In genomic region chr6:131657630-131658111, GRCh38 we compare ENCODE assay signal across 1 cellular context.
TF ChIP-seq lines count a peak whose summit lies in the region.

No MANE protein-coding gene starts in this region.

TF ChIP-seq in K562, 482 proteins besides CTCF, POLR2A, EP300 and RAD21 (continues in another document):
- TF ChIP-seq ATF7 (IDR thresholded peaks at IDR 0.05) (no peak), BCL6 (CRISPR knock-in tag; IDR thresholded peaks at IDR 0.05) (no peak), ZNF232 (CRISPR knock-in tag; IDR thresholded peaks at IDR 0.05) (no peak), HDAC6 (IDR thresholded peaks at IDR 0.05; ENCODE audit: low read depth, low read length) (no peak), ZBTB40 (IDR thresholded peaks at IDR 0.05) (no peak), ZBTB40 (CRISPR knock-in tag; IDR thresholded peaks at IDR 0.05) (no peak), SRSF7 (optimal IDR thresholded peaks at IDR 0.05; ENCODE audit: low read depth, low read length) (no peak), ATF6 (CRISPR knock-in tag; IDR thresholded peaks at IDR 0.05) (no peak), ZNF511 (CRISPR knock-in tag; IDR thresholded peaks at IDR 0.05) (no peak), NEUROD1 (IDR thresholded peaks at IDR 0.05; ENCODE audit: borderline replicate concordance, low read depth, low read length, partially characterized antibody) (no peak), E2F8 (IDR thresholded peaks at IDR 0.05; ENCODE audit: low read depth, partially characterized antibody) (no peak), GABPB2 (CRISPR knock-in tag; conservative IDR thresholded peaks at IDR 0.05) (no peak), AFF4 (CRISPR knock-in tag; IDR thresholded peaks at IDR 0.05) (no peak), GATA2 (CRISPR knock-in tag; IDR thresholded peaks at IDR 0.05) (no peak), ZNF830 (CRISPR knock-in tag; IDR thresholded peaks at IDR 0.05) (no peak), MTA2 (IDR thresholded peaks at IDR 0.05; ENCODE audit: low read depth) (no peak), LEF1 (IDR thresholded peaks at IDR 0.05) (no peak), SOX6 (IDR thresholded peaks at IDR 0.05) (peak; percentile 42; the same call in 1 of the 2 replicates), MNT (conservative IDR thresholded peaks at IDR 0.05) (no peak), FIP1L1 (IDR thresholded peaks at IDR 0.05; ENCODE audit: low read depth, low read length, poor library complexity, severe bottlenecking) (no peak), ZNF324 (CRISPR knock-in tag; IDR thresholded peaks at IDR 0.05) (no peak), ESRRA (IDR thresholded peaks at IDR 0.05; ENCODE audit: borderline replicate concordance, low read depth) (peak; percentile 79; the same call in 1 of the 2 replicates), MYC (IDR thresholded peaks at IDR 0.05; ENCODE audit: low read depth, low read length) (peak; percentile 21; the same call in 1 of the 2 replicates), MYC (CRISPR knock-in tag; IDR thresholded peaks at IDR 0.05; ENCODE audit: borderline replicate concordance, low read depth) (no peak), TCF3 (CRISPR knock-in tag; IDR thresholded peaks at IDR 0.05) (peak; percentile 60), THRB (CRISPR knock-in tag; conservative IDR thresholded peaks at IDR 0.05) (no peak), SMC3 (conservative IDR thresholded peaks at IDR 0.05; ENCODE audit: insufficient read depth, low read depth, low read length) (no peak), ETS2 (tag; IDR thresholded peaks at IDR 0.05; ENCODE audit: borderline replicate concordance, poor library complexity, severe bottlenecking) (no peak)
